In the genomic region with DNA sequence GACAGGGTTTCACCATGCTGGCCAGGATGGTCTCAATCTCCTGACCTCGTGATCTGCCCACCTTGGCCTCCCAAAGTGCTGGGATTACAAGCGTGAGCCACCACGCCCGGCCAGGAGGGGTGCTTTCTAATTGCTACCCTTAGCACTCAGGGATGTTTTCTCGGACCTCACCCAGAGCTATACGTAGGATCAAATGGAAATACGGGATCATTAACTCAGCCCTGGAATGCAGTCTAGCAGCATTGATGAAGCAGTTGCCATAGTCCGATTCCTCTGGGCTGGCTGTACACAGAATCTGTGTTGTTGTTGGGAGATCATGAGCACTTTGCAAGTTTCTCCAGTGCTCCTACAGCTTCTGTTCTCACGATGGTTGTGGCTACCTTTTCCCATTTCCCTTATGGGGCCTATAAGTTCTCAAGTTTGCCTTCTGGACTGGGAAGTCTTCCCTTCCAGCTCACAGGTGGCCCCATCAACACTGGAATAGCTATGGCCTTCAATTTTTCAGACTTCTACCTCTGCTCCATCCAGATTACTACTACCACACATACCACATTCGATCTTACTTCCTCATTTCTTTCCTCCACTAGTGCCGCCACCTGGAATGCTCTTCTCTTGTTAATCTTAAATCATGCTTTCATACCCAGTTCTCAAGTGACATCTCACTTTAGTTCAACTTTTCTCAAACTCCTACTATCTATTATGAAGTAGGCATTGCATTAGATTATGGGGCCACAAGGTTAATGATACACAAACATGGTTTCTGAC, we compare ENCODE assay signal across 11 cellular contexts. TPM values are rescaled to one million over a fixed set of nuclear protein-coding genes. Genes with fewer than 3 reads are reported as not detected.
A peak's percentile ranks its signal among the peaks of the same experiment; 100 is the strongest.
DNase-seq lines count a peak whose midpoint lies in the region; ATAC-seq, FAIRE-seq and TF ChIP-seq lines count a peak whose summit lies in the region.
"Had no signal": no experiment of that assay in that cellular context is flagged by ENCODE, and none has a peak within 500 bp of the region (broad histone marks: within the 10 kb centered on the region; RNA-seq: fewer than 3 reads in every experiment).

No MANE protein-coding gene starts in this region.

- intact Hi-C loops in GM12878 (cut with micrococcal nuclease; ENCODE audit: unreplicated experiment) = no loop called here
- intact Hi-C loops in right cardiac atrium (cut with DNase I) = no loop called here

- H3K4me1 Mint-ChIP-seq in activated T-cell treated with anti-CD3 and anti-CD28 coated beads, Interleukin-2, amount 50 U/mL, for 72 hours (ENCODE audit: low read depth) = no peaks in the 10 kb centered on the region
- no peaks in the 10 kb centered on the region for H3K4me1 Mint-ChIP-seq in CD8-positive, alpha-beta memory T cell

- H3K4me3 ChIP-seq in GM12878 = no peak overlapping the region
- H3K4me3 ChIP-seq in right cardiac atrium (ENCODE audit: low read length) = no peak overlapping the region
- H3K4me3 ChIP-seq in CD8-positive, alpha-beta memory T cell (ENCODE audit: low read length) = no peak overlapping the region
- H3K4me3 ChIP-seq: body of pancreas had no signal

- no peak for TF ChIP-seq EP300 in GM12878 (IDR thresholded peaks at IDR 0.05; ENCODE audit: borderline replicate concordance in 1 of 2, control insufficient read depth in 1 of 2, low read depth in 2 of 2, low read length in 2 of 2)

- no peak overlapping the region for H3K27ac Mint-ChIP-seq in activated T-cell treated with anti-CD3 and anti-CD28 coated beads, Interleukin-2, amount 50 U/mL, for 72 hours
- no peak overlapping the region for H3K27ac Mint-ChIP-seq in CD8-positive, alpha-beta memory T cell

- DNase-seq in GM12878 (ENCODE audit: low read depth, low spot score) (peak; percentile 59), right cardiac atrium (no peak), OCI-M2 (lab: John Stamatoyannopoulos, UW; ENCODE audit: unreplicated experiment) (no peak)
- DNase-seq in activated T-cell treated with anti-CD3 and anti-CD28 coated beads, Interleukin-2, amount 50 U/mL, for 72 hours = no peak
- DNase-seq in CD8-positive, alpha-beta memory T cell = no peak
- DNase-seq: body of pancreas; naive thymus-derived CD4-positive, alpha-beta T cell; NCI-H774 had no signal

- no peaks in the 10 kb centered on the region for H3K79me2 ChIP-seq in GM12878 (ENCODE audit: control insufficient read depth, insufficient read depth, low read length)

- H3K27me3 ChIP-seq in GM12878 (replicated peaks in 1 of 2; ENCODE audit: control insufficient read depth in 2 of 2, insufficient read depth in 2 of 2, low read length in 1 of 2) (no peaks in the 10 kb centered on the region), right cardiac atrium (ENCODE audit: control insufficient read depth, insufficient read depth) (no peaks in the 10 kb centered on the region)
- H3K27me3 ChIP-seq in CD8-positive, alpha-beta memory T cell (ENCODE audit: insufficient read depth, low read length, poor library complexity, severe bottlenecking) = no peaks in the 10 kb centered on the region
- H3K27me3 ChIP-seq: body of pancreas had no signal

- no peak overlapping the region for H2AFZ ChIP-seq in GM12878 (ENCODE audit: control insufficient read depth, low read depth, low read length)

- no peaks in the 10 kb centered on the region for H3K9me3 Mint-ChIP-seq in activated T-cell treated with anti-CD3 and anti-CD28 coated beads, Interleukin-2, amount 50 U/mL, for 72 hours
- no peaks in the 10 kb centered on the region for H3K9me3 Mint-ChIP-seq in CD8-positive, alpha-beta memory T cell
- H3K9me3 Mint-ChIP-seq: naive thymus-derived CD4-positive, alpha-beta T cell had no signal

- TF ChIP-seq POLR2A in GM12878 (IDR thresholded peaks at IDR 0.05; ENCODE audit: low read depth, low read length) = no peak

- no peak overlapping the region; the same call in 1 of the 2 replicates for H3K4me2 ChIP-seq in GM12878 (ENCODE audit: control insufficient read depth, insufficient read depth)

- TF ChIP-seq CTCF in GM12878 (IDR thresholded peaks at IDR 0.05 in 2 of 3, conservative IDR thresholded peaks at IDR 0.05 in 1 of 3; ENCODE audit: control insufficient read depth in 2 of 3, extremely low read depth in 1 of 3, insufficient read depth in 1 of 3, low read depth in 3 of 3, low read length in 3 of 3) = no peak

- H3K9ac ChIP-seq in GM12878 (ENCODE audit: control insufficient read depth, insufficient read depth, low read length) = no peak overlapping the region

- H3K27ac ChIP-seq in GM12878 (ENCODE audit: control insufficient read depth, insufficient read depth) (no peak overlapping the region), right cardiac atrium (ENCODE audit: low read length) (no peak overlapping the region)
- H3K27ac ChIP-seq in CD8-positive, alpha-beta memory T cell (ENCODE audit: low read depth, low read length) = no peak overlapping the region
- H3K27ac ChIP-seq: body of pancreas had no signal

- H3K4me3 Mint-ChIP-seq in activated T-cell treated with anti-CD3 and anti-CD28 coated beads, Interleukin-2, amount 50 U/mL, for 72 hours = no peak overlapping the region
- H3K4me3 Mint-ChIP-seq in CD8-positive, alpha-beta memory T cell = no peak overlapping the region
- H3K4me3 Mint-ChIP-seq: naive thymus-derived CD4-positive, alpha-beta T cell had no signal

- 78% methylated on average over 11 of the region's 11 CpGs for WGBS in GM12878 (ENCODE audit: insufficient coverage, insufficient replicate concordance, low lambda C conversion rate, missing lambda C conversion rate)
- WGBS in right cardiac atrium = 92% methylated on average over 11 of the region's 11 CpGs

- in situ Hi-C loops in GM12878 (cut with MboI) = no loop called here

- ATAC-seq in GM18861 (IDR thresholded peaks at IDR 0.05; ENCODE audit: unreplicated experiment) (peak; percentile 96), GM21786 (IDR thresholded peaks at IDR 0.05; ENCODE audit: unreplicated experiment) (peak; percentile 94), HG03442 (IDR thresholded peaks at IDR 0.05; ENCODE audit: unreplicated experiment) (peak; percentile 97), GM12878 (peak; percentile 94), right cardiac atrium (no peak)
- ATAC-seq in activated T-cell treated with anti-CD3 and anti-CD28 coated beads, Interleukin-2, amount 50 U/mL, for 72 hours (replicated peaks in 1 of 2) = no peak
- ATAC-seq: body of pancreas; naive thymus-derived CD4-positive, alpha-beta T cell had no signal

- H3K9me3 ChIP-seq in GM12878 (replicated peaks; ENCODE audit: control insufficient read depth, insufficient read depth, low read length) = no peaks in the 10 kb centered on the region
- H3K9me3 ChIP-seq in right cardiac atrium (ENCODE audit: control insufficient read depth, low read length) = no peaks in the 10 kb centered on the region
- no peaks in the 10 kb centered on the region for H3K9me3 ChIP-seq in CD8-positive, alpha-beta memory T cell (ENCODE audit: low read length)
- H3K9me3 ChIP-seq: body of pancreas had no signal

- FAIRE-seq in GM12878 (lab: Jason Lieb, UNC) = peak; percentile 59

- H3K36me3 ChIP-seq in GM12878 (ENCODE audit: control insufficient read depth in 2 of 2, insufficient read depth in 2 of 2, low read length in 1 of 2) = no peaks in the 10 kb centered on the region
- no peaks in the 10 kb centered on the region for H3K36me3 ChIP-seq in CD8-positive, alpha-beta memory T cell (ENCODE audit: insufficient read depth, low read length)

- TF ChIP-seq RAD21 in GM12878 (IDR thresholded peaks at IDR 0.05; ENCODE audit: insufficient read depth, low read depth, low read length) = no peak

- SMC1A ChIA-PET in GM12878 (lab: Charles Lee; ENCODE audit: uncharacterized antibody, unreplicated experiment) = interaction anchor here (0.8 to 1.6 kb wide), 10 partner anchors 10 to 145 kb away, joined by 3 to 6 read pairs (median 3); no protein-coding TSS in a partner anchor

- no TSS peak for BruUV-seq in GM12878 (replicated peaks; lab: Mats Ljungman, UMichigan)

- no peaks in the 10 kb centered on the region for H3K27me3 Mint-ChIP-seq in activated T-cell treated with anti-CD3 and anti-CD28 coated beads, Interleukin-2, amount 50 U/mL, for 72 hours (ENCODE audit: low read depth)
- H3K27me3 Mint-ChIP-seq in CD8-positive, alpha-beta memory T cell = peaks cover 0 to 3% of the 10 kb centered on the region in 2 donors

- peaks cover 11% of the 10 kb centered on the region for H3K4me1 ChIP-seq in GM12878 (ENCODE audit: control insufficient read depth, insufficient read depth, low read length)
- no peaks in the 10 kb centered on the region for H3K4me1 ChIP-seq in right cardiac atrium (ENCODE audit: control insufficient read depth, insufficient read depth, low read length)
- H3K4me1 ChIP-seq in CD8-positive, alpha-beta memory T cell (ENCODE audit: insufficient read depth, low read length) = no peaks in the 10 kb centered on the region
- H3K4me1 ChIP-seq: body of pancreas had no signal

- CTCF ChIA-PET in GM12878 (lab: Yijun Ruan, JAX) = interaction anchor here (1.0 to 4.2 kb wide), 4 partner anchors 10 to 109 kb away, joined by 3 to 18 read pairs (median 6); partner anchors contain the start of gene PCF11
- CTCF ChIA-PET in CD8-positive, alpha-beta memory T cell (lab: Charles Lee) = no interaction called here

- peaks cover 0 to 1% of the 10 kb centered on the region in 2 donors for H3K36me3 Mint-ChIP-seq in activated T-cell treated with anti-CD3 and anti-CD28 coated beads, Interleukin-2, amount 50 U/mL, for 72 hours (ENCODE audit: insufficient read depth in 2 of 2)
- no peaks in the 10 kb centered on the region for H3K36me3 Mint-ChIP-seq in CD8-positive, alpha-beta memory T cell
- H3K36me3 Mint-ChIP-seq: naive thymus-derived CD4-positive, alpha-beta T cell had no signal

- no peaks in the 10 kb centered on the region for H4K20me1 ChIP-seq in GM12878 (ENCODE audit: control insufficient read depth, insufficient read depth)

- POLR2A ChIA-PET in GM12878 (lab: Charles Lee) = interaction anchor here (1.6 to 2.0 kb wide), 3 partner anchors 10 to 17 kb away, joined by 3 to 9 read pairs (median 3); partner anchors contain the start of gene PCF11
- POLR2A ChIA-PET in CD8-positive, alpha-beta memory T cell (lab: Charles Lee) = interaction anchor here (1.1 kb wide), 1 partner anchor 16 kb away, joined by 4 read pairs; the partner anchor contains the start of gene PCF11

- RAD21 ChIA-PET in GM12878 (lab: Charles Lee; ENCODE audit: unreplicated experiment) = interaction anchor here (1.0 to 1.1 kb wide), 2 partner anchors 10 to 15 kb away, joined by 3 to 4 read pairs; no protein-coding TSS in a partner anchor

RNA-seq across cellular contexts. Expression of gene PCF11, which starts 16.1 kb away (rescaled TPM):
- 240 TPM in 2 replicates for total RNA-seq in GM12878 (2013; cell fraction: nucleolus; rRNA removed)
- total RNA-seq in GM12878 (2014; rRNA removed) (43.2 and 51.2 TPM in 2 replicates), GM12878 (2014; rRNA removed; fragmentation: Illumina TruSeq; extraction: Trizol) (65.4 and 68.4 TPM in 2 replicates), GM12878 (2021) (56.2 and 59.2 TPM in 2 replicates), right cardiac atrium (10 to 100 TPM; 31.5 to 38.4 (median 34.6) TPM)
- polyA plus RNA-seq in GM12878 (2011; ENCODE audit: low read depth) = 22.5 TPM
- polyA plus RNA-seq in GM12878 (2011; rRNA removed) (90.4 and 129 TPM in 2 replicates), GM12878 (2014; fragmentation: Illumina TruSeq; extraction: Trizol) (52.8 and 60.5 TPM in 2 replicates), GM12878 (2014; fragmentation: Nextera tagmentation; extraction: Ambion mirVana) (10 to 100 TPM in 1 of 2 experiments, 1 to 10 TPM in 1; 9.2 to 10.1 TPM), GM12878 (2014; rRNA removed) (58.3 and 60.7 TPM in 2 replicates), GM12878 (2016; fragmentation: Nextera tagmentation; extraction: Ambion mirVana) (10 to 100 TPM; 20.9 to 22.8 TPM), right cardiac atrium (17.5 TPM)
- 48.7 and 66.2 TPM in 2 replicates for polyA plus RNA-seq in GM12878 (2011; cell fraction: cytosol; rRNA removed)
- polyA plus RNA-seq in GM12878 (2011; cell fraction: nucleus; rRNA removed) = 174 and 185 TPM in 2 replicates
- 43.7 and 50.5 TPM in 2 replicates for polyA plus RNA-seq in GM12878 (2012)
- polyA minus RNA-seq in GM12878 (2011; rRNA and poly(A)+ RNA removed) = 69.5 and 93.1 TPM in 2 replicates
- 17.2 and 34.0 TPM in 2 replicates for polyA minus RNA-seq in GM12878 (2011; cell fraction: cytosol; rRNA and poly(A)+ RNA removed)
- 150 and 205 TPM in 2 replicates for polyA minus RNA-seq in GM12878 (2011; cell fraction: nucleus; rRNA and poly(A)+ RNA removed)
- 10 to 100 TPM; 79.5 to 85.6 TPM for total RNA-seq in activated T-cell treated with anti-CD3 and anti-CD28 coated beads, Interleukin-2, amount 50 U/mL, for 72 hours
- 10 to 100 TPM; 58.8 to 63.7 TPM for total RNA-seq in CD8-positive, alpha-beta memory T cell
- 34.2 TPM for polyA plus RNA-seq in CD8-positive, alpha-beta memory T cell

RNA-seq across cellular contexts. Expression of gene ANKRD42, which starts 52.6 kb away (rescaled TPM):
- 3.8 and 4.2 TPM in 2 replicates for total RNA-seq in GM12878 (2013; cell fraction: nucleolus; rRNA removed)
- 1.7 and 1.9 TPM in 2 replicates for total RNA-seq in GM12878 (2014; rRNA removed)
- 1.4 and 1.5 TPM in 2 replicates for total RNA-seq in GM12878 (2014; rRNA removed; fragmentation: Illumina TruSeq; extraction: Trizol)
- 1.4 and 2.9 TPM in 2 replicates for total RNA-seq in GM12878 (2021)
- polyA plus RNA-seq in GM12878 (2011; ENCODE audit: low read depth) = 1.3 TPM
- 2.2 and 2.5 TPM in 2 replicates for polyA plus RNA-seq in GM12878 (2011; rRNA removed)
- polyA plus RNA-seq in GM12878 (2011; cell fraction: cytosol; rRNA removed) = 0.90 and 1.4 TPM in 2 replicates
- 1.2 TPM in 2 replicates for polyA plus RNA-seq in GM12878 (2011; cell fraction: nucleus; rRNA removed)
- polyA plus RNA-seq in GM12878 (2012) = 1.7 TPM in 2 replicates
- polyA plus RNA-seq in GM12878 (2014; fragmentation: Illumina TruSeq; extraction: Trizol) = 1.7 and 2.2 TPM in 2 replicates
- 1 to 10 TPM in 1 of 2 experiments, under 1 TPM in 1; 0.68 to 2.0 TPM for polyA plus RNA-seq in GM12878 (2014; fragmentation: Nextera tagmentation; extraction: Ambion mirVana)
- polyA plus RNA-seq in GM12878 (2014; rRNA removed) = 1.5 and 1.8 TPM in 2 replicates
- polyA plus RNA-seq in GM12878 (2016; fragmentation: Nextera tagmentation; extraction: Ambion mirVana) = 1 to 10 TPM; 3.0 to 3.2 TPM
- 1.5 and 3.3 TPM in 2 replicates for polyA minus RNA-seq in GM12878 (2011; rRNA and poly(A)+ RNA removed)
- 0.83 and 1.7 TPM in 2 replicates for polyA minus RNA-seq in GM12878 (2011; cell fraction: cytosol; rRNA and poly(A)+ RNA removed)
- 0.73 and 1.4 TPM in 2 replicates for polyA minus RNA-seq in GM12878 (2011; cell fraction: nucleus; rRNA and poly(A)+ RNA removed)
- 1 to 10 TPM; 7.9 to 9.7 (median 9.0) TPM for total RNA-seq in right cardiac atrium
- 4.7 TPM for polyA plus RNA-seq in right cardiac atrium
- total RNA-seq in activated T-cell treated with anti-CD3 and anti-CD28 coated beads, Interleukin-2, amount 50 U/mL, for 72 hours = 1 to 10 TPM; 4.9 to 6.6 TPM
- total RNA-seq in CD8-positive, alpha-beta memory T cell = 10 to 100 TPM in 1 of 2 experiments, 1 to 10 TPM in 1; 9.7 to 10.3 TPM
- 6.0 TPM for polyA plus RNA-seq in CD8-positive, alpha-beta memory T cell

Comparison
In these comparisons a context has a peak if more than half of its experiments do, and no peak if none do; other contexts are left out.
1. ATAC-seq: peak in GM18861 (single experiment), GM21786 (single experiment), HG03442 (single experiment) and GM12878 (single experiment); none in right cardiac atrium (0 of 2) and activated T-cell treated with anti-CD3 and anti-CD28 coated beads, Interleukin-2, amount 50 U/mL, for 72 hours (0 of 2).